Comparison of ENCODE assay signal across 15 cellular contexts in genomic region chrX:110188701-110189558, GRCh38.
DNase-seq lines count a peak whose midpoint lies in the region; ATAC-seq and TF ChIP-seq lines count a peak whose summit lies in the region.
"Had no signal": no experiment of that assay in that cellular context is flagged by ENCODE, and none has a peak within 500 bp of the region (broad histone marks: within the 10 kb centered on the region; RNA-seq: fewer than 3 reads in every experiment).

No MANE protein-coding gene starts in this region.

- no peaks in the 10 kb centered on the region for H3K27me3 Mint-ChIP-seq in activated T-helper 2 cell treated with anti-CD3 and anti-CD28 coated beads, Interferon-gamma antibody, Interleukin-2, Interleukin-4, amounts not matched to agents 10 μg/mL and 5 μg/mL and 100 μg/mL, durations not matched to agents 14 hours and 24 hours and 36 hours (ENCODE audit: low read depth)
- no peaks in the 10 kb centered on the region for H3K27me3 Mint-ChIP-seq in naive thymus-derived CD8-positive, alpha-beta T cell
- peaks cover 71% of the 10 kb centered on the region for H3K27me3 Mint-ChIP-seq in MCF 10A (ENCODE audit: insufficient read depth, unreplicated experiment)

- no peak overlapping the region for H3K4me3 ChIP-seq in Jurkat, Clone E6-1 (ENCODE audit: low read length)
- H3K4me3 ChIP-seq: adrenal gland, left ventricle myocardium inferior, SJSA1, stomach had no signal

- peak; percentile 56 for ATAC-seq in GM18505 (IDR thresholded peaks at IDR 0.05; ENCODE audit: unreplicated experiment)
- no peak for ATAC-seq in naive thymus-derived CD8-positive, alpha-beta T cell

- peak; percentile 21 for DNase-seq in Jurkat, Clone E6-1 (ENCODE audit: low read depth, low spot score)
- no peak for DNase-seq in activated T-helper 2 cell treated with anti-CD3 and anti-CD28 coated beads, Interferon-gamma antibody, Interleukin-2, Interleukin-4, amounts not matched to agents 10 μg/mL and 5 μg/mL and 100 μg/mL, durations not matched to agents 14 hours and 24 hours and 36 hours (ENCODE audit: low spot score)
- DNase-seq in naive thymus-derived CD8-positive, alpha-beta T cell = no peak
- DNase-seq in MCF 10A (ENCODE audit: unreplicated experiment) = no peak
- no peak for DNase-seq in stimulated activated CD4-positive, alpha-beta T cell treated with anti-CD3 and anti-CD28 coated beads, Interleukin-1b, Interleukin-23, amount 100 ng/mL, for 48 hours
- no peak for DNase-seq in posterior vena cava (ENCODE audit: low spot score)
- DNase-seq: activated CD4-positive, CD25-positive, alpha-beta regulatory T cell treated with anti-CD3 and anti-CD28 coated beads, Interleukin-2, amount 50 U/mL, for 72 hours; adrenal gland; effector CD4-positive, alpha-beta T cell; left ventricle myocardium inferior; NCI-H524; stimulated activated CD4-positive, alpha-beta T cell treated with anti-CD3 and anti-CD28 coated beads, Interleukin-2, amount 100 ng/mL, for 24 hours; stomach had no signal

- intact Hi-C loops in activated T-helper 2 cell treated with anti-CD3 and anti-CD28 coated beads, Interferon-gamma antibody, Interleukin-2, Interleukin-4, amounts not matched to agents 10 μg/mL and 5 μg/mL and 100 μg/mL, durations not matched to agents 14 hours and 24 hours and 36 hours (cut with micrococcal nuclease) = loop anchor here (5.0 kb wide), 1 partner anchor 128 kb away; the partner anchor contains the start of gene AMMECR1
- intact Hi-C loops in MCF 10A (cut with micrococcal nuclease) (no loop called here), posterior vena cava (cut with DNase I) (no loop called here)

- no peak for TF ChIP-seq CTCF in MCF 10A (IDR thresholded peaks at IDR 0.05; ENCODE audit: unreplicated experiment)

- peaks cover 27% of the 10 kb centered on the region for H3K4me1 Mint-ChIP-seq in activated T-helper 2 cell treated with anti-CD3 and anti-CD28 coated beads, Interferon-gamma antibody, Interleukin-2, Interleukin-4, amounts not matched to agents 10 μg/mL and 5 μg/mL and 100 μg/mL, durations not matched to agents 14 hours and 24 hours and 36 hours (ENCODE audit: low read depth)
- H3K4me1 Mint-ChIP-seq in naive thymus-derived CD8-positive, alpha-beta T cell = peaks cover 8 to 18% (median 13%) of the 10 kb centered on the region in 4 donors
- H3K4me1 Mint-ChIP-seq in MCF 10A (ENCODE audit: insufficient read depth, unreplicated experiment) = no peaks in the 10 kb centered on the region

- no peak for TF ChIP-seq POLR2A in GM18505 (IDR thresholded peaks at IDR 0.05; ENCODE audit: borderline replicate concordance, extremely low read depth, insufficient read depth, insufficient read length)

- BruUV-seq in MCF 10A (replicated peaks; lab: Mats Ljungman, UMichigan) = no TSS peak

- POLR2A ChIA-PET in naive thymus-derived CD8-positive, alpha-beta T cell (lab: Charles Lee) = no interaction called here
- POLR2A ChIA-PET in MCF 10A (lab: Yijun Ruan, JAX) = interaction anchor here (0.8 to 1.3 kb wide), 2 partner anchors 8 to 24 kb away, joined by 3 read pairs; no protein-coding TSS in a partner anchor

- peaks cover 4% of the 10 kb centered on the region for H3K9me3 Mint-ChIP-seq in activated T-helper 2 cell treated with anti-CD3 and anti-CD28 coated beads, Interferon-gamma antibody, Interleukin-2, Interleukin-4, amounts not matched to agents 10 μg/mL and 5 μg/mL and 100 μg/mL, durations not matched to agents 14 hours and 24 hours and 36 hours
- peaks cover 0 to 15% (median 2%) of the 10 kb centered on the region in 9 donors for H3K9me3 Mint-ChIP-seq in naive thymus-derived CD8-positive, alpha-beta T cell
- H3K9me3 Mint-ChIP-seq in MCF 10A (ENCODE audit: unreplicated experiment) = peaks cover 17% of the 10 kb centered on the region

- CTCF ChIA-PET in MCF 10A (lab: Yijun Ruan, JAX) = interaction anchor here (0.6 to 0.8 kb wide), 2 partner anchors 28 to 224 kb away, joined by 3 read pairs; no protein-coding TSS in a partner anchor

- H3K4me3 Mint-ChIP-seq in activated T-helper 2 cell treated with anti-CD3 and anti-CD28 coated beads, Interferon-gamma antibody, Interleukin-2, Interleukin-4, amounts not matched to agents 10 μg/mL and 5 μg/mL and 100 μg/mL, durations not matched to agents 14 hours and 24 hours and 36 hours (ENCODE audit: low read depth) = no peak overlapping the region
- H3K4me3 Mint-ChIP-seq in naive thymus-derived CD8-positive, alpha-beta T cell = peak overlapping the region in 3 of 10 donors; percentile 10 to 43 (median 27)
- H3K4me3 Mint-ChIP-seq in MCF 10A (ENCODE audit: unreplicated experiment) = no peak overlapping the region

- peaks cover 25% of the 10 kb centered on the region for H3K36me3 Mint-ChIP-seq in activated T-helper 2 cell treated with anti-CD3 and anti-CD28 coated beads, Interferon-gamma antibody, Interleukin-2, Interleukin-4, amounts not matched to agents 10 μg/mL and 5 μg/mL and 100 μg/mL, durations not matched to agents 14 hours and 24 hours and 36 hours (ENCODE audit: low read depth)
- peaks cover 6 to 20% (median 9%) of the 10 kb centered on the region in 3 donors for H3K36me3 Mint-ChIP-seq in naive thymus-derived CD8-positive, alpha-beta T cell
- peaks cover 34% of the 10 kb centered on the region for H3K36me3 Mint-ChIP-seq in MCF 10A (ENCODE audit: insufficient read depth, unreplicated experiment)

- H3K27ac Mint-ChIP-seq in activated T-helper 2 cell treated with anti-CD3 and anti-CD28 coated beads, Interferon-gamma antibody, Interleukin-2, Interleukin-4, amounts not matched to agents 10 μg/mL and 5 μg/mL and 100 μg/mL, durations not matched to agents 14 hours and 24 hours and 36 hours = peak overlapping the region; percentile 66
- peak overlapping the region in 8 of 10 donors; percentile 35 to 86 (median 60) for H3K27ac Mint-ChIP-seq in naive thymus-derived CD8-positive, alpha-beta T cell
- H3K27ac Mint-ChIP-seq in MCF 10A (ENCODE audit: low read depth, unreplicated experiment) = no peak overlapping the region
